17 cellular contexts compared by ENCODE assay signal in genomic region chr1:223010552-223011229, GRCh38.
DNase-seq lines count a peak whose midpoint lies in the region; ATAC-seq and TF ChIP-seq lines count a peak whose summit lies in the region.
"Had no signal": no experiment of that assay in that cellular context is flagged by ENCODE, and none has a peak within 500 bp of the region (broad histone marks: within the 10 kb centered on the region; RNA-seq: fewer than 3 reads in every experiment).

No MANE protein-coding gene starts in this region.

- H3K36me3 Mint-ChIP-seq in MCF 10A (ENCODE audit: insufficient read depth, unreplicated experiment) = no peaks in the 10 kb centered on the region
- H3K36me3 Mint-ChIP-seq: activated naive CD4-positive, alpha-beta T cell treated with anti-CD3 and anti-CD28 coated beads, Interleukin-2, amount 10 ng/mL, durations not matched to agents 7 days and 5 days had no signal

- peaks cover 32% of the 10 kb centered on the region for H3K27me3 Mint-ChIP-seq in MCF 10A (ENCODE audit: insufficient read depth, unreplicated experiment)
- H3K27me3 Mint-ChIP-seq: activated naive CD4-positive, alpha-beta T cell treated with anti-CD3 and anti-CD28 coated beads, Interleukin-2, amount 10 ng/mL, durations not matched to agents 7 days and 5 days; dendritic cell treated with granulocyte-macrophage colony-stimulating factor and Interleukin-4, amounts not matched to agents 40 ng/mL and 50 ng/mL, for 4 days had no signal

- H3K4me1 Mint-ChIP-seq in MCF 10A (ENCODE audit: insufficient read depth, unreplicated experiment) = no peaks in the 10 kb centered on the region
- H3K4me1 Mint-ChIP-seq: activated naive CD4-positive, alpha-beta T cell treated with anti-CD3 and anti-CD28 coated beads, Interleukin-2, amount 10 ng/mL, durations not matched to agents 7 days and 5 days; CD4-positive, CD25-positive, alpha-beta regulatory T cell had no signal

- BruUV-seq in MCF 10A (replicated peaks; lab: Mats Ljungman, UMichigan) = no TSS peak

- H3K4me3 Mint-ChIP-seq in MCF 10A (ENCODE audit: unreplicated experiment) = no peak overlapping the region
- H3K4me3 Mint-ChIP-seq: activated naive CD4-positive, alpha-beta T cell treated with anti-CD3 and anti-CD28 coated beads, Interleukin-2, amount 10 ng/mL, durations not matched to agents 7 days and 5 days; CD4-positive, CD25-positive, alpha-beta regulatory T cell; dendritic cell treated with granulocyte-macrophage colony-stimulating factor and Interleukin-4, amounts not matched to agents 40 ng/mL and 50 ng/mL, for 4 days had no signal

- POLR2A ChIA-PET in MCF 10A (lab: Yijun Ruan, JAX) = interaction anchor here (0.8 to 1.3 kb wide), 5 partner anchors 9 to 66 kb away, joined by 3 read pairs; no protein-coding TSS in a partner anchor

- no peaks in the 10 kb centered on the region for H3K9me3 ChIP-seq in neuron (ENCODE audit: low read length)
- H3K9me3 ChIP-seq: Peyer's patch had no signal

- peaks cover 18% of the 10 kb centered on the region for H3K4me1 ChIP-seq in neuron (ENCODE audit: insufficient read depth, low read length)
- H3K4me1 ChIP-seq: Peyer's patch had no signal

- H3K4me3 ChIP-seq in neuron (ENCODE audit: low read length) = peak overlapping the region; percentile 33
- H3K4me3 ChIP-seq: Peyer's patch had no signal

- no peak for ATAC-seq in HG03520 (IDR thresholded peaks at IDR 0.05; ENCODE audit: unreplicated experiment)
- ATAC-seq: stimulated activated naive CD8-positive, alpha-beta T cell treated with anti-CD3 and anti-CD28 coated beads, Interleukin-15, Interleukin-2, amounts not matched to agents 100 U/mL and 50 U/mL, for 24 hours had no signal

- H3K9me3 Mint-ChIP-seq in MCF 10A (ENCODE audit: unreplicated experiment) = no peaks in the 10 kb centered on the region
- H3K9me3 Mint-ChIP-seq: activated naive CD4-positive, alpha-beta T cell treated with anti-CD3 and anti-CD28 coated beads, Interleukin-2, amount 10 ng/mL, durations not matched to agents 7 days and 5 days; dendritic cell treated with granulocyte-macrophage colony-stimulating factor and Interleukin-4, amounts not matched to agents 40 ng/mL and 50 ng/mL, for 4 days had no signal

- H3K36me3 ChIP-seq in neuron (ENCODE audit: insufficient read depth, low read length) = no peaks in the 10 kb centered on the region

- intact Hi-C loops in MCF 10A (cut with micrococcal nuclease) = no loop called here

- TF ChIP-seq CTCF in MCF 10A (IDR thresholded peaks at IDR 0.05; ENCODE audit: unreplicated experiment) = no peak

- no peak overlapping the region for H3K27ac Mint-ChIP-seq in MCF 10A (ENCODE audit: low read depth, unreplicated experiment)
- H3K27ac Mint-ChIP-seq: activated naive CD4-positive, alpha-beta T cell treated with anti-CD3 and anti-CD28 coated beads, Interleukin-2, amount 10 ng/mL, durations not matched to agents 7 days and 5 days; CD4-positive, CD25-positive, alpha-beta regulatory T cell; dendritic cell treated with granulocyte-macrophage colony-stimulating factor and Interleukin-4, amounts not matched to agents 40 ng/mL and 50 ng/mL, for 4 days had no signal

- peak overlapping the region; percentile 50 for H2AFZ ChIP-seq in neuron (ENCODE audit: low read depth, low read length)
- H2AFZ ChIP-seq: parathyroid adenoma had no signal

- no peaks in the 10 kb centered on the region for H3K27me3 ChIP-seq in neuron (ENCODE audit: insufficient read depth, low read length)
- H3K27me3 ChIP-seq: Peyer's patch had no signal

- CTCF ChIA-PET in MCF 10A (lab: Yijun Ruan, JAX) = interaction anchor here (0.6 to 2.6 kb wide), 4 partner anchors 9 to 1450 kb away, joined by 3 to 9 read pairs (median 4); no protein-coding TSS in a partner anchor

- DNase-seq in COLO829 (ENCODE audit: low spot score) = peak; percentile 85
- DNase-seq in NCI-H82 treated with DMSO at 0.1 percent for 48 hours (lab: John Stamatoyannopoulos, UW; ENCODE audit: unreplicated experiment) = peak; percentile 81
- DNase-seq in fibroblast of peridontal ligament (ENCODE audit: extremely low read depth) = peak; percentile 79
- DNase-seq in Kasumi-1 (lab: John Stamatoyannopoulos, UW) = no peak
- no peak for DNase-seq in MCF 10A (ENCODE audit: unreplicated experiment)
- no peak for DNase-seq in RPMI8226
- DNase-seq: activated naive CD4-positive, alpha-beta T cell treated with anti-CD3 and anti-CD28 coated beads, Interleukin-2, amount 10 ng/mL, durations not matched to agents 7 days and 5 days; CD4-positive, CD25-positive, alpha-beta regulatory T cell; MM.1S; NCI-H226; Peyer's patch; stimulated activated CD4-positive, alpha-beta T cell treated with anti-CD3 and anti-CD28 coated beads, Interleukin-2, amount 100 ng/mL, for 24 hours; stimulated activated naive CD8-positive, alpha-beta T cell treated with anti-CD3 and anti-CD28 coated beads, Interleukin-15, Interleukin-2, amounts not matched to agents 100 U/mL and 50 U/mL, for 24 hours had no signal

Comparison
In these comparisons a context has a peak if more than half of its experiments do, and no peak if none do; other contexts are left out.
1. DNase-seq: peak in COLO829 (single experiment), NCI-H82 treated with DMSO at 0.1 percent for 48 hours (single experiment) and fibroblast of peridontal ligament (single experiment); none in Kasumi-1 (0 of 2), MCF 10A (single experiment) and RPMI8226 (single experiment).